8 cellular contexts compared by ENCODE assay signal in genomic region chr1:37255111-37255795, GRCh38.
A peak's percentile ranks its signal among the peaks of the same experiment; 100 is the strongest.
DNase-seq lines count a peak whose midpoint lies in the region; ATAC-seq and TF ChIP-seq lines count a peak whose summit lies in the region.

No MANE protein-coding gene starts in this region.

- no peaks in the 10 kb centered on the region for H3K9me3 ChIP-seq in neural progenitor cell (ENCODE audit: low read depth)

- no peaks in the 10 kb centered on the region for H3K79me2 ChIP-seq in neural progenitor cell (ENCODE audit: low read depth)

- ATAC-seq in GM21825 (IDR thresholded peaks at IDR 0.05; ENCODE audit: unreplicated experiment) (no peak), HG02642 (IDR thresholded peaks at IDR 0.05; ENCODE audit: poor library complexity, unreplicated experiment) (no peak), HG02610 (IDR thresholded peaks at IDR 0.05; ENCODE audit: unreplicated experiment) (no peak)

- no peak overlapping the region for H3K27ac ChIP-seq in brain microvascular endothelial cell
- H3K27ac ChIP-seq in neural progenitor cell: no peak overlapping the region

- peak overlapping the region; percentile 52 for H3K4me2 ChIP-seq in neural progenitor cell

- H3K27me3 ChIP-seq in brain microvascular endothelial cell (replicated peaks) (no peaks in the 10 kb centered on the region), neural progenitor cell (no peaks in the 10 kb centered on the region)

- H3K36me3 ChIP-seq in brain microvascular endothelial cell (replicated peaks): no peaks in the 10 kb centered on the region
- no peaks in the 10 kb centered on the region for H3K36me3 ChIP-seq in neural progenitor cell

- H3K4me3 Mint-ChIP-seq in neural progenitor cell: no peak overlapping the region

- in situ Hi-C loops in GM13976 (cut with MboI; ENCODE audit: low sequenced_read_pairs, unreplicated experiment) (no loop called here), brain microvascular endothelial cell (cut with HindIII; ENCODE audit: low pct_ligation_motif_present, low sequenced_read_pairs) (no loop called here)

- peaks cover 26% of the 10 kb centered on the region for H3K27me3 Mint-ChIP-seq in neural progenitor cell (ENCODE audit: insufficient read depth, low read depth)

- H3K9ac ChIP-seq in neural progenitor cell: no peak overlapping the region

- DNase-seq in GM13976 (ENCODE audit: low spot score): peak; percentile 44
- DNase-seq in NCI-H1092 (lab: John Stamatoyannopoulos, UW): peak; percentile 63
- DNase-seq in brain microvascular endothelial cell: peak; percentile 2
- DNase-seq in neural progenitor cell (ENCODE audit: low spot score): peak; percentile 92
- DNase-seq in cortex of kidney (lab: John Stamatoyannopoulos, UW): no peak

- H4K20me1 ChIP-seq in neural progenitor cell (ENCODE audit: low read depth): peaks cover 4% of the 10 kb centered on the region

- no peak for TF ChIP-seq CTCF in GM13976 (IDR thresholded peaks at IDR 0.05; ENCODE audit: borderline replicate concordance, control extremely low read depth, extremely low read depth, insufficient read depth, missing control alignments)
- TF ChIP-seq CTCF in brain microvascular endothelial cell (IDR thresholded peaks at IDR 0.05; ENCODE audit: low read depth, low read length, missing control alignments): no peak
- peak; percentile 34 for TF ChIP-seq CTCF in neural progenitor cell (IDR thresholded peaks at IDR 0.05)

- H3F3A ChIP-seq in neural progenitor cell (ENCODE audit: low read depth): no peaks in the 10 kb centered on the region

- peaks cover 17% of the 10 kb centered on the region for H3K4me1 ChIP-seq in neural progenitor cell

- H3K9me3 Mint-ChIP-seq in neural progenitor cell: no peaks in the 10 kb centered on the region

- no peaks in the 10 kb centered on the region for H3K36me3 Mint-ChIP-seq in neural progenitor cell

- peaks cover 2% of the 10 kb centered on the region for H3K4me1 Mint-ChIP-seq in neural progenitor cell

- H3K4me3 ChIP-seq in brain microvascular endothelial cell (ENCODE audit: low read depth, low read length): no peak overlapping the region
- H3K4me3 ChIP-seq in neural progenitor cell: no peak overlapping the region

- no peak overlapping the region for H2AFZ ChIP-seq in neural progenitor cell (replicated peaks)

- H3K27ac Mint-ChIP-seq in neural progenitor cell: no peak overlapping the region
